9 cellular contexts compared by ENCODE assay signal in genomic region chr13:94312511-94313191, GRCh38.
DNase-seq lines count a peak whose midpoint lies in the region; ATAC-seq, FAIRE-seq and TF ChIP-seq lines count a peak whose summit lies in the region.
"Had no signal": no experiment of that assay in that cellular context is flagged by ENCODE, and none has a peak within 500 bp of the region (broad histone marks: within the 10 kb centered on the region; RNA-seq: fewer than 3 reads in every experiment).

No MANE protein-coding gene starts in this region.

- intact Hi-C loops in endothelial cell of umbilical vein (cut with micrococcal nuclease) = loop anchor here (5.0 kb wide), 3 partner anchors 80 to 290 kb away; partner anchors contain the start of gene GPR180

- H3K27ac ChIP-seq in endothelial cell of umbilical vein (ENCODE audit: insufficient read depth, low read depth, low read length) = peak overlapping the region; percentile 88

- peak overlapping the region; percentile 49 for H3K4me2 ChIP-seq in endothelial cell of umbilical vein (ENCODE audit: insufficient read depth, low read length)

- no peaks in the 10 kb centered on the region for H3K9me3 ChIP-seq in endothelial cell of umbilical vein (replicated peaks; ENCODE audit: control insufficient read depth, insufficient read depth, low read length)

- ATAC-seq in GM21528 (IDR thresholded peaks at IDR 0.05; ENCODE audit: low FRiP score, unreplicated experiment) = peak; percentile 70

- H3K36me3 ChIP-seq in GM06990 (ENCODE audit: control insufficient read depth, insufficient read depth, low read length) = no peaks in the 10 kb centered on the region
- no peaks in the 10 kb centered on the region for H3K36me3 ChIP-seq in endothelial cell of umbilical vein (ENCODE audit: control insufficient read depth in 2 of 2, extremely low read depth in 1 of 2, insufficient read depth in 2 of 2, low read length in 2 of 2)

- H2AFZ ChIP-seq in endothelial cell of umbilical vein (ENCODE audit: low read depth, low read length) = no peak overlapping the region

- no peaks in the 10 kb centered on the region for H3K79me2 ChIP-seq in endothelial cell of umbilical vein (ENCODE audit: control insufficient read depth, insufficient read depth, low read length)

- POLR2A ChIA-PET in endothelial cell of umbilical vein (lab: Charles Lee) = no interaction called here

- peaks cover 39% of the 10 kb centered on the region for H3K4me1 ChIP-seq in endothelial cell of umbilical vein (ENCODE audit: control insufficient read depth, extremely low read depth, insufficient read depth, low read length)

- dilution Hi-C loops in endothelial cell of umbilical vein (cut with MboI; ENCODE audit: extremely low pct_ligation_motif_present, low sequenced_read_pairs) = no loop called here

- no peak for TF ChIP-seq CTCF in GM06990 (IDR thresholded peaks at IDR 0.05; ENCODE audit: insufficient read depth, low read length, poor library complexity, severe bottlenecking)
- no peak for TF ChIP-seq CTCF in endothelial cell of umbilical vein (IDR thresholded peaks at IDR 0.05; ENCODE audit: extremely low read depth in 1 of 2, insufficient read depth in 1 of 2, low read depth in 1 of 2, low read length in 2 of 2)

- CTCF ChIA-PET in endothelial cell of umbilical vein (lab: Charles Lee) = interaction anchor here (1.0 kb wide), 2 partner anchors 49 to 51 kb away, joined by 3 read pairs; no protein-coding TSS in a partner anchor

- TF ChIP-seq POLR2A in endothelial cell of umbilical vein (IDR thresholded peaks at IDR 0.05; ENCODE audit: low read depth, low read length) = no peak

- FAIRE-seq in endothelial cell of umbilical vein (lab: Jason Lieb, UNC) = no peak
- FAIRE-seq: G401.6 had no signal

- peak; percentile 75 for DNase-seq in GM06990 (ENCODE audit: extremely low read depth, insufficient read length)
- DNase-seq in NCI-H1417 (lab: John Stamatoyannopoulos, UW) = peak; percentile 84 to 97 (median 89)
- DNase-seq in endothelial cell of umbilical vein (ENCODE audit: low read depth, low spot score) = no peak
- no peak for DNase-seq in 8988T
- DNase-seq in D341Med (ENCODE audit: low spot score) = no peak
- no peak for DNase-seq in EL
- no peak for DNase-seq in stimulated activated CD4-positive, alpha-beta T cell treated with anti-CD3 and anti-CD28 coated beads, Interleukin-15, amount 100 ng/mL, for 24 hours

- no peaks in the 10 kb centered on the region for H3K9me1 ChIP-seq in endothelial cell of umbilical vein (replicated peaks; ENCODE audit: control insufficient read depth, extremely low read depth, insufficient read depth, low read length)

- BruUV-seq in endothelial cell of umbilical vein (replicated peaks; lab: Mats Ljungman, UMichigan) = no TSS peak

- peak overlapping the region; percentile 21 for H3K4me3 ChIP-seq in GM06990 (replicated peaks; ENCODE audit: low read depth, low read length)
- H3K4me3 ChIP-seq in endothelial cell of umbilical vein (replicated peaks in 1 of 3; ENCODE audit: insufficient read depth in 1 of 3, low read depth in 1 of 3, low read length in 3 of 3) = no peak overlapping the region

- no peaks in the 10 kb centered on the region for H4K20me1 ChIP-seq in endothelial cell of umbilical vein (replicated peaks; ENCODE audit: control insufficient read depth, extremely low read depth, insufficient read depth, low read length)

- peak overlapping the region; percentile 12 for H3K9ac ChIP-seq in endothelial cell of umbilical vein (replicated peaks; ENCODE audit: extremely low read depth, insufficient read depth, low read length)

- H3K27me3 ChIP-seq in GM06990 (replicated peaks; ENCODE audit: control insufficient read depth, insufficient read depth, low read length) (no peaks in the 10 kb centered on the region), endothelial cell of umbilical vein (ENCODE audit: control insufficient read depth in 2 of 2, insufficient read depth in 2 of 2, low read length in 2 of 2) (no peaks in the 10 kb centered on the region)

TF ChIP-seq in endothelial cell of umbilical vein, 7 proteins besides CTCF, POLR2A, EP300 and RAD21:
- TF ChIP-seq GATA2 (IDR thresholded peaks at IDR 0.05; ENCODE audit: insufficient read depth, insufficient read length, low read depth, low read length) = no peak
- no peak for TF ChIP-seq MYC (IDR thresholded peaks at IDR 0.05; ENCODE audit: low read depth, low read length)
- TF ChIP-seq EZH2 (IDR thresholded peaks at IDR 0.05; ENCODE audit: borderline replicate concordance, low read depth, low read length, severe bottlenecking) = no peak
- TF ChIP-seq JUN (IDR thresholded peaks at IDR 0.05; ENCODE audit: borderline replicate concordance, insufficient read depth, insufficient read length, low read depth) = no peak
- no peak for TF ChIP-seq POLR2AphosphoS5 (IDR thresholded peaks at IDR 0.05; ENCODE audit: insufficient read depth, low read depth, low read length)
- no peak for TF ChIP-seq MAX (IDR thresholded peaks at IDR 0.05; ENCODE audit: insufficient read depth, insufficient read length)
- no peak for TF ChIP-seq FOS (IDR thresholded peaks at IDR 0.05; ENCODE audit: borderline replicate concordance, insufficient read depth, low read length)

Comparison
In these comparisons a context has a peak if more than half of its experiments do, and no peak if none do; other contexts are left out.
1. DNase-seq: peak in GM06990 (single experiment) and NCI-H1417 (3 of 3); none in endothelial cell of umbilical vein (single experiment), 8988T (single experiment), D341Med (single experiment), EL (single experiment) and stimulated activated CD4-positive, alpha-beta T cell treated with anti-CD3 and anti-CD28 coated beads, Interleukin-15, amount 100 ng/mL, for 24 hours (single experiment).